ENCODE assay signal across 14 cellular contexts in the genomic region with DNA sequence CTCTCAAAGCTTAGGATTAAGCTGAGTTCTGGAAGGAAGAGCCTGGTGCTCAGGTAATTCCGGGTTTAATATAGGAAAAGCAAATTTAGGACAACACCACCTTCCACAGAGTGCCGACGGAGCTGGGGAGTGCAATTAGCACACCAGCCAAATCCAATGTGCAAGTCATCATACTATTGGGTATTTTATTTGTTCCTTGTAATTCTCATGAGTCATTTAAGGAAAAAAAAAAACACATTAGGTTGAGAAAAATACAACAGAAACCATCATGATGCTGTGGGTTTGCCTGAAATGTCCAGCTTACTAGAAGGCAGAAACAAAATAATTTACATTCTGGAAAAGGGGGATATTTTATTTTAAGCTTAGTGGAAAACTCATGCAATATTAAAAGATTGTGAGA.
"Had no signal": no experiment of that assay in that cellular context is flagged by ENCODE, and none has a peak within 500 bp of the region (broad histone marks: within the 10 kb centered on the region; RNA-seq: fewer than 3 reads in every experiment).

No MANE protein-coding gene starts in this region.

- H3K27me3 Mint-ChIP-seq: stimulated activated naive CD8-positive, alpha-beta T cell treated with anti-CD3 and anti-CD28 coated beads, Interleukin-15, amount 100 ng/mL, for 72 hours had no signal

- H3K36me3 ChIP-seq: colonic mucosa, sigmoid colon had no signal

- H3K9me3 ChIP-seq: colonic mucosa, sigmoid colon, testis had no signal

- FAIRE-seq: islet of Langerhans, urothelium cell line had no signal

- H3K36me3 Mint-ChIP-seq: activated naive CD4-positive, alpha-beta T cell treated with anti-CD3 and anti-CD28 coated beads, Interleukin-2, amount 50 U/mL, for 72 hours; natural killer cell had no signal

- H3K9me3 Mint-ChIP-seq: activated T-cell treated with anti-CD3 and anti-CD28 coated beads, Interleukin-2, amount 50 U/mL, for 4 hours; stimulated activated naive CD8-positive, alpha-beta T cell treated with anti-CD3 and anti-CD28 coated beads, Interleukin-15, amount 100 ng/mL, for 72 hours had no signal

- DNase-seq: activated CD4-positive, alpha-beta T cell treated with anti-CD3 and anti-CD28 coated beads for 1 hour; activated CD4-positive, alpha-beta T cell treated with anti-CD3 and anti-CD28 coated beads, Interleukin-2, amount 50 U/mL, for 48 hours; activated T-cell treated with anti-CD3 and anti-CD28 coated beads, Interleukin-2, amount 50 U/mL, for 4 hours; colonic mucosa; mucosa of descending colon; natural killer cell; sigmoid colon; stimulated activated CD4-positive, alpha-beta T cell treated with anti-CD3 and anti-CD28 coated beads, Interleukin-4, amount 100 ng/mL, for 4 hours; stimulated activated naive CD8-positive, alpha-beta T cell treated with anti-CD3 and anti-CD28 coated beads, Interleukin-15, amount 100 ng/mL, for 72 hours; T1000; testis had no signal

- H3K27ac ChIP-seq: colonic mucosa, sigmoid colon, testis had no signal

- H3K4me3 Mint-ChIP-seq: activated T-cell treated with anti-CD3 and anti-CD28 coated beads, Interleukin-2, amount 50 U/mL, for 4 hours; natural killer cell; stimulated activated naive CD8-positive, alpha-beta T cell treated with anti-CD3 and anti-CD28 coated beads, Interleukin-15, amount 100 ng/mL, for 72 hours had no signal

- H3K4me3 ChIP-seq: colonic mucosa, mucosa of descending colon, sigmoid colon, testis had no signal

- H3K27me3 ChIP-seq: colonic mucosa, sigmoid colon, testis had no signal

- H3K27ac Mint-ChIP-seq: activated naive CD4-positive, alpha-beta T cell treated with anti-CD3 and anti-CD28 coated beads, Interleukin-2, amount 50 U/mL, for 72 hours; natural killer cell; stimulated activated naive CD8-positive, alpha-beta T cell treated with anti-CD3 and anti-CD28 coated beads, Interleukin-15, amount 100 ng/mL, for 72 hours had no signal

- H3K4me1 Mint-ChIP-seq: natural killer cell; stimulated activated naive CD8-positive, alpha-beta T cell treated with anti-CD3 and anti-CD28 coated beads, Interleukin-15, amount 100 ng/mL, for 72 hours had no signal

- H3K4me1 ChIP-seq: colonic mucosa, sigmoid colon, testis had no signal

- ATAC-seq: activated naive CD4-positive, alpha-beta T cell treated with anti-CD3 and anti-CD28 coated beads, Interleukin-2, amount 50 U/mL, for 72 hours; activated T-cell treated with anti-CD3 and anti-CD28 coated beads, Interleukin-2, amount 50 U/mL, for 4 hours; mucosa of descending colon; natural killer cell; stimulated activated naive CD8-positive, alpha-beta T cell treated with anti-CD3 and anti-CD28 coated beads, Interleukin-15, amount 100 ng/mL, for 72 hours had no signal
